8 cellular contexts compared by ENCODE assay signal in the genomic region with DNA sequence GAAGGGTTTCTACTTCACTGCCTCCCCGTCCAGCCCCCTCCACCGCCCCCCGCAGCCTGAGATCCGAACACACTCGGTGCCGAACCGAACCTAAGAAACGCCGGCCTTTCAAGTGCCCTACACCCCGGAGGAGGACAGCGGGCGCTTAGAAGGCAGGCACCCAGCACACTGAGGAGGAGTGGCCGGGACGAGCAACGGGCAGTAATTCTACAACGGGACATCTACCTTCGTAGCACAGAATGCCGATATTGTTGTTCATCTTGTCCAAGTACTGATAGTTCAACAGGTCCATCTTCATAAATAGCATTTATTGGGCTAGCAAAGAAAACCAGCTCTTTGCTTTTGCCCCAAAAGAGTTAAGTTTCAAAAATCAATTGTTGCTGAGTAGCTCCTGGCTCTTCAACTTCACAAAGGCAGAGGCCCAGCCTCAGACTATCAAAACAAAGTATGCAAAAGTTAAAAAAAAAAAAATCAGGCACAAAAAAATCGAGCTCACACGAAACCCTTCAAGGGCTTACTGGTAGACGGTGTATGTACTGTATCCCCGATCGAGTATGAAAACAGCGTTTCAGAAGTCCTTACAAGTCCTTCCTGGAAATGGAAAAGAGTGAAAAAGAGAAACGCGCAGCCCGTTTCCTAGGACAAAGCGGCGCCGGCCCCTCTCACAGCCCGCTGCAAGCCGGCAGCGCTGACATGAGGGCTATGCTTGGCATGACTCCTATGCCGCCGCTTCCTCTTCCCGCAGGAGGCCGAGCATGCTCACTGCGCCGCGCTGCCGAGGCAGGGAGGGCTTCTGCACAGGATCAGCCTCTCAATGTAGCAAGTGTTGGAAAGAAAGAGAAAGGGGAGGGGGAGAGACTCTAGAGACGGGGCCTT. TPM values are rescaled to one million over a fixed set of nuclear protein-coding genes. Genes with fewer than 3 reads are reported as not detected.
DNase-seq lines count a peak whose midpoint lies in the region; ATAC-seq and TF ChIP-seq lines count a peak whose summit lies in the region.

VGLL4 (minus strand) TSS at position 704 of the 876 bp plus-strand sequence; CDS start at position 307, 397 bp downstream.

- no peaks in the 10 kb centered on the region for H3K27me3 ChIP-seq in prostate gland (replicated peaks; ENCODE audit: insufficient read depth)

- H3K4me1 ChIP-seq in prostate gland (replicated peaks), result peaks cover 9% of the 10 kb centered on the region

- no peaks in the 10 kb centered on the region for H3K9me3 Mint-ChIP-seq in T-helper 1 cell treated with Interleukin-12 subunit alpha and Interleukin-12 subunit beta and Interleukin-4 antibody, amounts not matched to agents 30 μg/mL and 1 μg/mL, for 36 hours

- H3K27me3 Mint-ChIP-seq in T-helper 1 cell treated with Interleukin-12 subunit alpha and Interleukin-12 subunit beta and Interleukin-4 antibody, amounts not matched to agents 30 μg/mL and 1 μg/mL, for 36 hours (ENCODE audit: low read depth), result peaks cover 13% of the 10 kb centered on the region

- TF ChIP-seq CTCF in GM10248 (IDR thresholded peaks at IDR 0.05; ENCODE audit: control extremely low read depth, extremely low read depth, low read depth, missing control alignments), result no peak
- peak in 2 of 4 experiments; percentile 4 to 29 for TF ChIP-seq CTCF in prostate gland (IDR thresholded peaks at IDR 0.05)

- no peaks in the 10 kb centered on the region for H3K9me3 ChIP-seq in prostate gland

- CTCF ChIA-PET in GM10248 (lab: Yijun Ruan, JAX), result interaction anchor here (0.8 to 1.6 kb wide), 7 partner anchors 8 to 264 kb away, joined by 3 to 9 read pairs (median 4); no protein-coding TSS in a partner anchor

- peaks cover 27% of the 10 kb centered on the region for H3K4me1 Mint-ChIP-seq in T-helper 1 cell treated with Interleukin-12 subunit alpha and Interleukin-12 subunit beta and Interleukin-4 antibody, amounts not matched to agents 30 μg/mL and 1 μg/mL, for 36 hours (ENCODE audit: low read depth)

- H3K4me3 Mint-ChIP-seq in T-helper 1 cell treated with Interleukin-12 subunit alpha and Interleukin-12 subunit beta and Interleukin-4 antibody, amounts not matched to agents 30 μg/mL and 1 μg/mL, for 36 hours, result peak within 1 kb of the TSS; percentile 98

- no peaks in the 10 kb centered on the region for H3K36me3 ChIP-seq in prostate gland

- intact Hi-C loops in left ventricle myocardium superior (cut with micrococcal nuclease) (no loop called here), prostate gland (cut with DNase I) (loop anchor here (5.0 kb wide), 2 partner anchors 161 to 176 kb away; no protein-coding TSS in a partner anchor)

- peak; percentile 70 for TF ChIP-seq POLR2A in prostate gland (IDR thresholded peaks at IDR 0.05)

- peak within 1 kb of the TSS; percentile 97 for H3K27ac Mint-ChIP-seq in T-helper 1 cell treated with Interleukin-12 subunit alpha and Interleukin-12 subunit beta and Interleukin-4 antibody, amounts not matched to agents 30 μg/mL and 1 μg/mL, for 36 hours

- H3K36me3 Mint-ChIP-seq in T-helper 1 cell treated with Interleukin-12 subunit alpha and Interleukin-12 subunit beta and Interleukin-4 antibody, amounts not matched to agents 30 μg/mL and 1 μg/mL, for 36 hours (ENCODE audit: low read depth), result peaks cover 15% of the 10 kb centered on the region

- WGBS in prostate gland, result 1% methylated on average over 42 of the region's 42 CpGs

- H3K27ac ChIP-seq in angular gyrus (ENCODE audit: low read depth, low read length) (peak within 1 kb of the TSS; percentile 90), prostate gland (peak within 1 kb of the TSS; percentile 90 to 95)

- peak within 1 kb of the TSS; percentile 52 to 60 for H3K4me3 ChIP-seq in prostate gland

- ATAC-seq in HG02588 (IDR thresholded peaks at IDR 0.05; ENCODE audit: unreplicated experiment) (peak; percentile 59), left ventricle myocardium superior (peak; percentile 90)

- POLR2A ChIA-PET in GM10248 (lab: Yijun Ruan, JAX), result interaction anchor here (0.7 kb wide), 1 partner anchor 728 kb away, joined by 4 read pairs; no protein-coding TSS in a partner anchor

- DNase-seq in GM10248 (ENCODE audit: extremely low spot score) (peak; percentile 74), NCI-H1092 (lab: John Stamatoyannopoulos, UW) (peak; percentile 54), left ventricle myocardium superior (peak; percentile 94), prostate gland (ENCODE audit: low spot score) (peak; percentile 88), ureter (ENCODE audit: low spot score) (peak; percentile 86)

RNA-seq across cellular contexts. Expression of gene VGLL4, which starts in this region (rescaled TPM):
- total RNA-seq in left ventricle myocardium superior (26.2 TPM), prostate gland (100 to 1,000 TPM in 1 of 2 donors, 10 to 100 TPM in 1; 87.2 to 203 TPM), ureter (88.3 TPM)

Comparison
In these comparisons a context has a peak if more than half of its experiments do, and no peak if none do; other contexts are left out.
1. Peak in every context shown above with its lines: DNase-seq, ATAC-seq, H3K4me3 ChIP-seq and H3K27ac ChIP-seq.